ENCODE assay signal across 12 cellular contexts in genomic region chr1:51303751-51304196, GRCh38. TPM values are rescaled to one million over a fixed set of nuclear protein-coding genes. Genes with fewer than 3 reads are reported as not detected.
A peak's percentile ranks its signal among the peaks of the same experiment; 100 is the strongest.
DNase-seq lines count a peak whose midpoint lies in the region; ATAC-seq lines count a peak whose summit lies in the region.
"Had no signal": no experiment of that assay in that cellular context is flagged by ENCODE, and none has a peak within 500 bp of the region (broad histone marks: within the 10 kb centered on the region; RNA-seq: fewer than 3 reads in every experiment).

No MANE protein-coding gene starts in this region.

- DNase-seq in stimulated activated CD4-positive, alpha-beta T cell treated with anti-CD3 and anti-CD28 coated beads, Interleukin-1b, Interleukin-23, amount 100 ng/mL, for 48 hours: peak; percentile 18
- DNase-seq in stimulated activated CD4-positive, alpha-beta T cell treated with anti-CD3 and anti-CD28 coated beads, Interleukin-12 subunit alpha, Interleukin-12 subunit beta, amount 100 ng/mL, for 4 hours: no peak
- peak; percentile 43 for DNase-seq in RPMI7951 (ENCODE audit: low read depth)
- peak; percentile 50 for DNase-seq in fibroblast of peridontal ligament (ENCODE audit: extremely low read depth)
- DNase-seq in NCI-H2171 (lab: John Stamatoyannopoulos, UW): no peak
- no peak for DNase-seq in cortex of kidney (lab: John Stamatoyannopoulos, UW)
- no peak for DNase-seq in activated effector memory CD4-positive, alpha-beta T cell treated with anti-CD3 and anti-CD28 coated beads, Interleukin-2, amount 50 U/mL, for 16 hours
- DNase-seq: COR-L47, foreskin fibroblast, pancreas, PC-9 had no signal

- ATAC-seq in GM21528 (IDR thresholded peaks at IDR 0.05; ENCODE audit: low FRiP score, unreplicated experiment): no peak

RNA-seq across cellular contexts. Expression of gene TTC39A, which starts 26.6 kb away (rescaled TPM):
- 0.24 TPM in 1 of 2 replicates, not detected in the other for total RNA-seq in RPMI7951 (2014; rRNA removed; shearing (Covaris generic))

Comparison
In these comparisons a context has a peak if more than half of its experiments do, and no peak if none do; other contexts are left out.
1. DNase-seq: peak in stimulated activated CD4-positive, alpha-beta T cell treated with anti-CD3 and anti-CD28 coated beads, Interleukin-1b, Interleukin-23, amount 100 ng/mL, for 48 hours (single experiment), RPMI7951 (single experiment) and fibroblast of peridontal ligament (single experiment); none in stimulated activated CD4-positive, alpha-beta T cell treated with anti-CD3 and anti-CD28 coated beads, Interleukin-12 subunit alpha, Interleukin-12 subunit beta, amount 100 ng/mL, for 4 hours (single experiment), NCI-H2171 (single experiment), cortex of kidney (single experiment) and activated effector memory CD4-positive, alpha-beta T cell treated with anti-CD3 and anti-CD28 coated beads, Interleukin-2, amount 50 U/mL, for 16 hours (single experiment).